9 cellular contexts compared by ENCODE assay signal in genomic region chrX:19886375-19886774, GRCh38. TPM values are rescaled to one million over a fixed set of nuclear protein-coding genes. Genes with fewer than 3 reads are reported as not detected.
A peak's percentile ranks its signal among the peaks of the same experiment; 100 is the strongest.
DNase-seq lines count a peak whose midpoint lies in the region; ATAC-seq and TF ChIP-seq lines count a peak whose summit lies in the region.
"Had no signal": no experiment of that assay in that cellular context is flagged by ENCODE, and none has a peak within 500 bp of the region (broad histone marks: within the 10 kb centered on the region; RNA-seq: fewer than 3 reads in every experiment).

No MANE protein-coding gene starts in this region.

- H3K4me3 Mint-ChIP-seq in CD14-positive monocyte, result peak overlapping the region; percentile 83 to 85
- peak overlapping the region; percentile 86 for H3K4me3 Mint-ChIP-seq in neural crest cell

- peak overlapping the region; percentile 47 for H3K4me3 ChIP-seq in MG63
- peak overlapping the region; percentile 55 for H3K4me3 ChIP-seq in effector memory CD4-positive, alpha-beta T cell (ENCODE audit: insufficient read depth, low read depth, low read length, poor library complexity, severe bottlenecking)

- peaks cover 48% of the 10 kb centered on the region for H3K4me1 Mint-ChIP-seq in CD14-positive monocyte
- peaks cover 9% of the 10 kb centered on the region for H3K4me1 Mint-ChIP-seq in neural crest cell

- TF ChIP-seq CTCF in CD14-positive monocyte (IDR thresholded peaks at IDR 0.05), result no peak
- TF ChIP-seq CTCF in neural crest cell (conservative IDR thresholded peaks at IDR 0.05), result no peak

- peaks cover 0 to 13% (median 2%) of the 10 kb centered on the region in 3 donors for H3K27me3 Mint-ChIP-seq in CD14-positive monocyte (ENCODE audit: low read depth in 3 of 3)
- H3K27me3 Mint-ChIP-seq in neural crest cell (ENCODE audit: low read depth), result peaks cover 5% of the 10 kb centered on the region

- ATAC-seq in HG02884 (IDR thresholded peaks at IDR 0.05; ENCODE audit: unreplicated experiment) (no peak), GM19324 (IDR thresholded peaks at IDR 0.05; ENCODE audit: low FRiP score, unreplicated experiment) (no peak)

- peaks cover 8 to 14% of the 10 kb centered on the region in 2 donors for H3K36me3 Mint-ChIP-seq in CD14-positive monocyte
- no peaks in the 10 kb centered on the region for H3K36me3 Mint-ChIP-seq in neural crest cell (ENCODE audit: low read depth)

- no peaks in the 10 kb centered on the region for H3K9me3 ChIP-seq in MG63
- no peaks in the 10 kb centered on the region for H3K9me3 ChIP-seq in effector memory CD4-positive, alpha-beta T cell (ENCODE audit: control insufficient read depth, low read length)

- no peaks in the 10 kb centered on the region for H3K27me3 ChIP-seq in MG63
- H3K27me3 ChIP-seq in effector memory CD4-positive, alpha-beta T cell (replicated peaks; ENCODE audit: control insufficient read depth, insufficient read depth, low read length, poor library complexity, severe bottlenecking), result no peaks in the 10 kb centered on the region

- H3K27ac ChIP-seq in effector memory CD4-positive, alpha-beta T cell (ENCODE audit: insufficient read depth, low read length, poor library complexity, severe bottlenecking), result peak overlapping the region; percentile 53

- H3K36me3 ChIP-seq in MG63, result no peaks in the 10 kb centered on the region
- no peaks in the 10 kb centered on the region for H3K36me3 ChIP-seq in effector memory CD4-positive, alpha-beta T cell (ENCODE audit: control insufficient read depth, insufficient read depth, low read length)

- H3K9me3 Mint-ChIP-seq in CD14-positive monocyte (peaks cover 0 to 16% (median 5%) of the 10 kb centered on the region in 7 donors), neural crest cell (no peaks in the 10 kb centered on the region)

- intact Hi-C loops in CD14-positive monocyte (cut with micrococcal nuclease), result loop anchor here in 1 of 2 donors (5.0 kb wide), 3 partner anchors 39 to 144 kb away; no protein-coding TSS in a partner anchor

- DNase-seq in CD14-positive monocyte (ENCODE audit: low spot score) (no peak), MG63 (no peak), neural crest cell (ENCODE audit: low read depth, low spot score) (no peak), amniotic stem cell (lab: John Stamatoyannopoulos, UW) (no peak), NCI-H2107 treated with DMSO at 0.1 percent for 48 hours (lab: John Stamatoyannopoulos, UW; ENCODE audit: unreplicated experiment) (no peak)
- DNase-seq in effector memory CD4-positive, alpha-beta T cell, result no peak
- DNase-seq: NCI-H345 had no signal

- H3K27ac Mint-ChIP-seq in CD14-positive monocyte (peak overlapping the region; percentile 50 to 91 (median 76)), neural crest cell (ENCODE audit: unreplicated experiment) (no peak overlapping the region)

- no peaks in the 10 kb centered on the region for H3K4me1 ChIP-seq in effector memory CD4-positive, alpha-beta T cell (ENCODE audit: control insufficient read depth, insufficient read depth, low read length, poor library complexity, severe bottlenecking)

RNA-seq across cellular contexts. Expression of gene SH3KBP1, which starts 1.0 kb away (rescaled TPM):
- polyA plus RNA-seq in CD14-positive monocyte, result 10 to 100 TPM; 59.3 to 87.7 TPM
- total RNA-seq in MG63 (2014; rRNA removed; shearing (Covaris generic); ENCODE audit: low replicate concordance), result 13.7 and 17.6 TPM in 2 replicates
- 17.8 and 20.6 TPM in 2 replicates for total RNA-seq in neural crest cell
